ENCODE assay signal across 18 cellular contexts in the genomic region with DNA sequence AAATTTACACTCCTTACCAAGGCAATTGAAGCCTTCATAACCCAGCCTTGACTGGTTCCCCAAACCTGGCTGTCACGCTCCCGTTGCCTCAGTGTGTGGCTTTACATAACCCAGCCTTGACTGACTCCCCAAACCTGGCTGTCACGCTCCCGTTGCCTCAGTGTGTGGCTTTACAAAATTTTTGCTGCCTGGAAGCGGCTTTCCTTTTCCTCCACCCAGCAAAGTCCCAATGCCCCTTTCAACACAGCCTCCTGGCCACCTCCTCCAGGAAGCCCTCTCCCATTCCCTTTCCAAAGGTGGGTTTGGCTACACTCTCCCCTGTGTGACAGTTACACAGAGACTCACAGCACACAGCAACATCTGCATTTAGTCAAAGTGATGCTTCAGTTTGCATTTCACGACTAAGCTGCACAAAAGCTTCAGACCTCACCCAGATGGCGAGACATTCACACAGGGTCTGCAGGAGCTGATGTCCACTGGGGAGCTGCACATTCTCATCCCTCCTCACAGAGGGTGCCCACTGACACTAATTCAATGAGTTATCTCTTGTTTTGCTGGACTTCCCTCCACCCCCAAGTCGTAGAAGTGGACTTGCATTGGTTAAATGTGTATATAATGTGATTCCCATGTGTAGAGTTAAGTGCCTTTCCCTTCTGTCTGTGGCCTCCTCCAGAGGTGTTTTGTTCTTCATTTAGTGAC.
DNase-seq lines count a peak whose midpoint lies in the region; ATAC-seq and TF ChIP-seq lines count a peak whose summit lies in the region.
"Had no signal": no experiment of that assay in that cellular context is flagged by ENCODE, and none has a peak within 500 bp of the region (broad histone marks: within the 10 kb centered on the region; RNA-seq: fewer than 3 reads in every experiment).

No MANE protein-coding gene starts in this region.

- no peak for ATAC-seq in Right ventricle myocardium superior (ENCODE audit: poor library complexity)
- ATAC-seq in aorta (ENCODE audit: low FRiP score), result no peak
- no peak for ATAC-seq in GM21576 (IDR thresholded peaks at IDR 0.05; ENCODE audit: unreplicated experiment)
- ATAC-seq: activated CD8-positive, alpha-beta T cell treated with anti-CD3 and anti-CD28 coated beads, Interleukin-2, amount 10 ng/mL, durations not matched to agents 7 days and 5 days; effector memory CD8-positive, alpha-beta T cell; gastrocnemius medialis had no signal

- intact Hi-C loops in left ventricle myocardium inferior (cut with micrococcal nuclease) (no loop called here), Right ventricle myocardium superior (cut with DNase I) (no loop called here), aorta (cut with DNase I) (no loop called here)

- peak overlapping the region; percentile 42 for H3K27ac ChIP-seq in left ventricle myocardium inferior (replicated peaks)
- H3K27ac ChIP-seq in aorta (ENCODE audit: low read depth in 1 of 2, low read length in 2 of 2), result no peak overlapping the region
- H3K27ac ChIP-seq: coronary artery, gastrocnemius medialis had no signal

- peaks cover 22% of the 10 kb centered on the region for H3K4me1 ChIP-seq in left ventricle myocardium inferior
- no peaks in the 10 kb centered on the region for H3K4me1 ChIP-seq in aorta (ENCODE audit: control insufficient read depth in 1 of 2, insufficient read depth in 2 of 2, low read length in 2 of 2)

- peaks cover 16% of the 10 kb centered on the region for H3K27me3 Mint-ChIP-seq in brain

- H3K36me3 ChIP-seq in left ventricle myocardium inferior (no peaks in the 10 kb centered on the region), aorta (ENCODE audit: control insufficient read depth in 1 of 2, insufficient read depth in 2 of 2, low read length in 1 of 2) (no peaks in the 10 kb centered on the region)
- H3K36me3 ChIP-seq: gastrocnemius medialis had no signal

- no peak overlapping the region for H3K4me3 ChIP-seq in left ventricle myocardium inferior
- no peak overlapping the region for H3K4me3 ChIP-seq in aorta (ENCODE audit: low read length in 2 of 2)
- H3K4me3 ChIP-seq: coronary artery, gastrocnemius medialis had no signal

- TF ChIP-seq CTCF in left ventricle myocardium inferior (IDR thresholded peaks at IDR 0.05; ENCODE audit: borderline replicate concordance), result no peak
- TF ChIP-seq CTCF in brain (conservative IDR thresholded peaks at IDR 0.05), result no peak

- no peaks in the 10 kb centered on the region for H3K36me3 Mint-ChIP-seq in brain

- in situ Hi-C loops in ACHN (cut with HindIII; ENCODE audit: low pct_ligation_motif_present, low pct_unique_long_range_greater_than_20kb, low sequenced_read_pairs), result no loop called here

- peaks cover 0 to 4% (median 0%) of the 10 kb centered on the region in 5 experiments for H3K9me3 Mint-ChIP-seq in brain
- H3K9me3 Mint-ChIP-seq: effector memory CD8-positive, alpha-beta T cell had no signal

- H3K27ac Mint-ChIP-seq in brain, result peak overlapping the region in 3 of 5 experiments; percentile 42 to 65 (median 60)
- H3K27ac Mint-ChIP-seq: activated CD8-positive, alpha-beta T cell treated with anti-CD3 and anti-CD28 coated beads, Interleukin-2, amount 10 ng/mL, durations not matched to agents 7 days and 5 days; effector memory CD8-positive, alpha-beta T cell had no signal

- DNase-seq in left ventricle myocardium inferior (no peak), Right ventricle myocardium superior (no peak), mesenteric fat pad (ENCODE audit: low spot score) (peak; percentile 28), aorta (peak; percentile 11 to 24), ACHN (no peak)
- no peak for DNase-seq in stimulated activated naive CD4-positive, alpha-beta T cell treated with Interleukin-2 at 50 U/mL for 16 hours (lab: John Stamatoyannopoulos, UW)
- DNase-seq: activated CD8-positive, alpha-beta T cell treated with anti-CD3 and anti-CD28 coated beads, Interleukin-2, amount 10 ng/mL, durations not matched to agents 7 days and 5 days; activated T-cell treated with anti-CD3 and anti-CD28 coated beads for 4 hours; effector memory CD8-positive, alpha-beta T cell; gastrocnemius medialis; HCEC 1CT; NCI-H1105 treated with DMSO at 0.1 percent for 48 hours; NCI-H2029; NCI-H2227 treated with DMSO at 0.1 percent for 48 hours; stimulated activated CD4-positive, alpha-beta T cell treated with anti-CD3 and anti-CD28 coated beads, Interleukin-1b, Interleukin-23, amount 100 ng/mL, for 48 hours had no signal

- H3K27me3 ChIP-seq in left ventricle myocardium inferior (ENCODE audit: low read depth) (peaks cover 54% of the 10 kb centered on the region), aorta (ENCODE audit: control insufficient read depth in 1 of 2, insufficient read depth in 2 of 2, low read length in 1 of 2) (no peaks in the 10 kb centered on the region)

- H3K9me3 ChIP-seq in left ventricle myocardium inferior (replicated peaks), result no peaks in the 10 kb centered on the region
- no peaks in the 10 kb centered on the region for H3K9me3 ChIP-seq in aorta (ENCODE audit: control insufficient read depth, low read length)
- H3K9me3 ChIP-seq: gastrocnemius medialis had no signal

- peaks cover 65% of the 10 kb centered on the region for H3K4me1 Mint-ChIP-seq in brain

- WGBS in aorta, 2 donors, result 88 to 91% methylated on average over 8 of the region's 8 CpGs

- H3K4me3 Mint-ChIP-seq in brain, result no peak overlapping the region
- H3K4me3 Mint-ChIP-seq: activated CD8-positive, alpha-beta T cell treated with anti-CD3 and anti-CD28 coated beads, Interleukin-2, amount 10 ng/mL, durations not matched to agents 7 days and 5 days; effector memory CD8-positive, alpha-beta T cell had no signal

Comparison
In these comparisons a context has a peak if more than half of its experiments do, and no peak if none do; other contexts are left out.
1. DNase-seq: peak in mesenteric fat pad (single experiment) and aorta (2 of 2); none in left ventricle myocardium inferior (single experiment), Right ventricle myocardium superior (single experiment), stimulated activated naive CD4-positive, alpha-beta T cell treated with Interleukin-2 at 50 U/mL for 16 hours (single experiment) and ACHN (single experiment).